In genomic region chr20:48620486-48621255, GRCh38 we compare ENCODE assay signal across 8 cellular contexts.
DNase-seq lines count a peak whose midpoint lies in the region; ATAC-seq, FAIRE-seq and TF ChIP-seq lines count a peak whose summit lies in the region.

No MANE protein-coding gene starts in this region.

- H3K4me1 Mint-ChIP-seq in activated CD8-positive, alpha-beta memory T cell treated with anti-CD3 and anti-CD28 coated beads, Interleukin-2, amount 10 ng/mL, durations not matched to agents 7 days and 5 days: peaks cover 17% of the 10 kb centered on the region
- peaks cover 4% of the 10 kb centered on the region for H3K4me1 Mint-ChIP-seq in endothelial cell (ENCODE audit: unreplicated experiment)

- 100% methylated on average over 1 of the region's 24 CpGs for WGBS in mesendoderm (ENCODE audit: extremely low coverage, insufficient coverage, low lambda C conversion rate)

- H3K9ac ChIP-seq in ES-I3 (ENCODE audit: low read depth, low read length) (peak overlapping the region; percentile 32; the same call in 1 of the 2 replicates), mesendoderm (ENCODE audit: low read length) (peak overlapping the region; percentile 45)

- peak; percentile 96 for FAIRE-seq in HTR-8/SVneo (lab: Jason Lieb, UNC)

- no peak overlapping the region for H3K27ac ChIP-seq in mesendoderm (ENCODE audit: low read depth, low read length)

- CTCF ChIA-PET in activated CD8-positive, alpha-beta memory T cell treated with anti-CD3 and anti-CD28 coated beads, Interleukin-2, amount 10 ng/mL, durations not matched to agents 7 days and 5 days (lab: Charles Lee): interaction anchor here (0.5 to 3.9 kb wide), 65 partner anchors 9 to 971 kb away, joined by 3 to 38 read pairs (median 4); partner anchors contain the start of gene ARFGEF2

- H3K4me2 ChIP-seq in mesendoderm (ENCODE audit: low read length): peak overlapping the region; percentile 19

- DNase-seq in HTR-8/SVneo (ENCODE audit: insufficient read length, low spot score) (peak; percentile 99), NOMO-1 (lab: John Stamatoyannopoulos, UW; ENCODE audit: unreplicated experiment in 2 of 2) (peak; percentile 27 to 42), endothelial cell (ENCODE audit: low spot score) (peak; percentile 89), mesendoderm (peak; percentile 92)
- peak; percentile 78 for DNase-seq in activated CD8-positive, alpha-beta memory T cell treated with anti-CD3 and anti-CD28 coated beads, Interleukin-2, amount 10 ng/mL, durations not matched to agents 7 days and 5 days
- DNase-seq in stimulated activated CD8-positive, alpha-beta memory T cell treated with anti-CD3 and anti-CD28 coated beads, Interleukin-12 subunit alpha, Interleukin-12 subunit beta, amount 100 ng/mL, for 24 hours (ENCODE audit: extremely low read depth): peak; percentile 20

- H2BK120ac ChIP-seq in mesendoderm (ENCODE audit: low read depth, low read length): no peak overlapping the region

- no peak overlapping the region for H3K23ac ChIP-seq in mesendoderm (ENCODE audit: low read length)

- H3K4ac ChIP-seq in mesendoderm (ENCODE audit: low read depth, low read length): no peak overlapping the region

- H2AK5ac ChIP-seq in mesendoderm (ENCODE audit: low read length): no peak overlapping the region

- no peak overlapping the region for H2BK5ac ChIP-seq in mesendoderm (ENCODE audit: low read length)

- H4K5ac ChIP-seq in mesendoderm (ENCODE audit: low read length): no peak overlapping the region

- peak overlapping the region; percentile 45 for H3K27ac Mint-ChIP-seq in activated CD8-positive, alpha-beta memory T cell treated with anti-CD3 and anti-CD28 coated beads, Interleukin-2, amount 10 ng/mL, durations not matched to agents 7 days and 5 days
- H3K27ac Mint-ChIP-seq in endothelial cell (ENCODE audit: unreplicated experiment): no peak overlapping the region

- H2BK15ac ChIP-seq in mesendoderm (replicated peaks; ENCODE audit: low read depth): no peak overlapping the region

- no peaks in the 10 kb centered on the region for H3K9me3 ChIP-seq in ES-I3 (ENCODE audit: control insufficient read depth, insufficient read depth, low read length)

- no peaks in the 10 kb centered on the region for H3K27me3 ChIP-seq in mesendoderm (ENCODE audit: insufficient read depth, low read length, poor library complexity)

- H4K8ac ChIP-seq in mesendoderm (ENCODE audit: low read depth, low read length): no peak overlapping the region

- H3K27me3 Mint-ChIP-seq in activated CD8-positive, alpha-beta memory T cell treated with anti-CD3 and anti-CD28 coated beads, Interleukin-2, amount 10 ng/mL, durations not matched to agents 7 days and 5 days: no peaks in the 10 kb centered on the region
- H3K27me3 Mint-ChIP-seq in endothelial cell (ENCODE audit: unreplicated experiment): peaks cover 21% of the 10 kb centered on the region

- TF ChIP-seq CTCF in endothelial cell (IDR thresholded peaks at IDR 0.05; ENCODE audit: unreplicated experiment): peak; percentile 95

- no peaks in the 10 kb centered on the region; the same call in 1 of the 2 replicates for H3K4me1 ChIP-seq in ES-I3 (ENCODE audit: insufficient read depth, low read length)
- no peaks in the 10 kb centered on the region for H3K4me1 ChIP-seq in mesendoderm (ENCODE audit: control insufficient read depth, low read depth, low read length)

- no peaks in the 10 kb centered on the region for H3K79me1 ChIP-seq in mesendoderm (ENCODE audit: low read length)

- H3K36me3 Mint-ChIP-seq in activated CD8-positive, alpha-beta memory T cell treated with anti-CD3 and anti-CD28 coated beads, Interleukin-2, amount 10 ng/mL, durations not matched to agents 7 days and 5 days: no peaks in the 10 kb centered on the region
- H3K36me3 Mint-ChIP-seq in endothelial cell (ENCODE audit: low read depth, unreplicated experiment): peaks cover 12% of the 10 kb centered on the region

- no peak overlapping the region for H3K18ac ChIP-seq in mesendoderm (ENCODE audit: low read length)

- H3K79me2 ChIP-seq in mesendoderm (ENCODE audit: control insufficient read depth, insufficient read depth, low read length): no peaks in the 10 kb centered on the region

- peak overlapping the region; percentile 76 for H3K56ac ChIP-seq in mesendoderm (ENCODE audit: low read length)

- peak overlapping the region; percentile 20 for H3K4me3 Mint-ChIP-seq in activated CD8-positive, alpha-beta memory T cell treated with anti-CD3 and anti-CD28 coated beads, Interleukin-2, amount 10 ng/mL, durations not matched to agents 7 days and 5 days
- H3K4me3 Mint-ChIP-seq in endothelial cell (ENCODE audit: unreplicated experiment): peak overlapping the region; percentile 52

- ATAC-seq in activated CD8-positive, alpha-beta memory T cell treated with anti-CD3 and anti-CD28 coated beads, Interleukin-2, amount 10 ng/mL, durations not matched to agents 7 days and 5 days: peak; percentile 83
- no peak for ATAC-seq in GM19328 (IDR thresholded peaks at IDR 0.05; ENCODE audit: unreplicated experiment)

- no peaks in the 10 kb centered on the region for H3K9me3 Mint-ChIP-seq in activated CD8-positive, alpha-beta memory T cell treated with anti-CD3 and anti-CD28 coated beads, Interleukin-2, amount 10 ng/mL, durations not matched to agents 7 days and 5 days (ENCODE audit: low read depth)
- H3K9me3 Mint-ChIP-seq in endothelial cell (ENCODE audit: unreplicated experiment): no peaks in the 10 kb centered on the region

- no peak overlapping the region for H3K4me3 ChIP-seq in mesendoderm (ENCODE audit: low read length)

- no peaks in the 10 kb centered on the region for H3K36me3 ChIP-seq in ES-I3 (ENCODE audit: insufficient read depth, low read length)
- no peaks in the 10 kb centered on the region for H3K36me3 ChIP-seq in mesendoderm (ENCODE audit: control insufficient read depth, insufficient read depth, low read length)

Comparison
In these comparisons a context has a peak if more than half of its experiments do, and no peak if none do; other contexts are left out.
1. DNase-seq: peak in every context shown above with its lines; median percentile 99 in HTR-8/SVneo; 92 in mesendoderm; 89 in endothelial cell; 78 in activated CD8-positive, alpha-beta memory T cell treated with anti-CD3 and anti-CD28 coated beads, Interleukin-2, amount 10 ng/mL, durations not matched to agents 7 days and 5 days; 34 in NOMO-1; 20 in stimulated activated CD8-positive, alpha-beta memory T cell treated with anti-CD3 and anti-CD28 coated beads, Interleukin-12 subunit alpha, Interleukin-12 subunit beta, amount 100 ng/mL, for 24 hours.